Comparison of ENCODE assay signal across 1 cellular context in the genomic region with DNA sequence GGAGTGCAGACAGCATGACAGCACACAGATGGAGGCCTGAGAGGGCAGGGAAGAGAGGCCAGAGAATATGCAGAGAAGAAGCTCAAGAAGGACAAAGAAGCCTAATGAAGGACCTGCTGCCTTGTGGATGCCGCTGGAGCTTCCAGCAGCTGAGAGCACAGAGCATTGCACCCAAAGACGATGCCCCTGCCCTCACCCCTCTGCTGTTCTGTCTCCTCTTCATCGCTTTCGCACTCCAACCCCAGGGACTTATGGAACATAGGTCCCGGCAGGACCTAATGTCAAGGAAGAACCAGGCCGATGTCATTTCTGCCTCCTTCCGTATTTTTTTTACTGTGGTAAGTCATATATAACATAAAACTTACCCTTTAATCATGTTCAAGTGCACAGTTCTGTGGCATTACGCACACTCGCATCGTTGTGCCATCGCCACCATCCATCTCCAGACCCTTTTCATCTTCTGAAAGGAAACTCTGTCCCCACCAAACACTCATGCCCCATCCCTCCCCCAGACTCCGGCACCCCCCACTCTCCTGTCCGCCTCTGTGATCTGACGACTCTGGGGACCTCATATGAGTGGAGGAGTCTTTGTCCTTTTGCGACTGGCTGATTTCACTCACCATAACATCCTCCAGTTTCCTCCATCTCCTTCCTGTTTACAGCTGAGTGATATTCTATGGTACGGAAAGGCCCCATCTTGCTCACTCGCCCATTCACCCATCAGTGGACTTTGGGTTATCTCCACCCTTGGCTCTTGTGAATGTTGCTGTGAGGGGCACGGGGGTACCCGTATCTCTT.
TF ChIP-seq lines count a peak whose summit lies in the region.

No MANE protein-coding gene starts in this region.

TF ChIP-seq in H1, 55 proteins besides CTCF, POLR2A, EP300 and RAD21:
- no peak for TF ChIP-seq HDAC2 (IDR thresholded peaks at IDR 0.05; ENCODE audit: borderline replicate concordance in 1 of 2, low read depth in 2 of 2, low read length in 2 of 2)
- TF ChIP-seq CHD2 (IDR thresholded peaks at IDR 0.05; ENCODE audit: low read length) = no peak
- TF ChIP-seq CBX8 (IDR thresholded peaks at IDR 0.05; ENCODE audit: borderline replicate concordance, low read depth, low read length) = no peak
- no peak for TF ChIP-seq KDM5A (IDR thresholded peaks at IDR 0.05; ENCODE audit: low read length)
- TF ChIP-seq, protein P1, sequence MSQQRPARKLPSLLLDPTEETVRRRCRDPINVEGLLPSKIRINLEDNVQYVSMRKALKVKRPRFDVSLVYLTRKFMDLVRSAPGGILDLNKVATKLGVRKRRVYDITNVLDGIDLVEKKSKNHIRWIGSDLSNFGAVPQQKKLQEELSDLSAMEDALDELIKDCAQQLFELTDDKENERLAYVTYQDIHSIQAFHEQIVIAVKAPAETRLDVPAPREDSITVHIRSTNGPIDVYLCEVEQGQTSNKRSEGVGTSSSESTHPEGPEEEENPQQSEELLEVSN (IDR thresholded peaks at IDR 0.05) = no peak
- no peak for TF ChIP-seq EZH2 (IDR thresholded peaks at IDR 0.05; ENCODE audit: low read depth, low read length, severe bottlenecking)
